ENCODE assay signal across 8 cellular contexts in genomic region chr6:41735427-41736206, GRCh38. TPM values are rescaled to one million over a fixed set of nuclear protein-coding genes. Genes with fewer than 3 reads are reported as not detected.
A peak's percentile ranks its signal among the peaks of the same experiment; 100 is the strongest.
DNase-seq lines count a peak whose midpoint lies in the region; ATAC-seq, FAIRE-seq and TF ChIP-seq lines count a peak whose summit lies in the region.

Gene TFEB, minus strand, starts transcription at chr6:41735608. Its CDS starts 44,395 bp downstream, at chr6:41691213.

- H3K27ac Mint-ChIP-seq in central memory CD8-positive, alpha-beta T cell (ENCODE audit: low read depth): no peak within 1 kb of the TSS

- no peaks in the 10 kb centered on the region for H3K36me3 ChIP-seq in keratinocyte (ENCODE audit: control insufficient read depth in 2 of 2, extremely low read depth in 1 of 2, insufficient read depth in 2 of 2, low read length in 2 of 2)

- H3K4me3 Mint-ChIP-seq in central memory CD8-positive, alpha-beta T cell: peak within 1 kb of the TSS; percentile 28

- TF ChIP-seq CTCF in AG04450 (IDR thresholded peaks at IDR 0.05; ENCODE audit: low read depth, low read length): peak; percentile 72
- peak in 2 of 3 experiments; percentile 71 to 93 for TF ChIP-seq CTCF in keratinocyte (optimal IDR thresholded peaks at IDR 0.05 in 1 of 3, IDR thresholded peaks at IDR 0.05 in 1 of 3, conservative IDR thresholded peaks at IDR 0.05 in 1 of 3; ENCODE audit: extremely low read depth in 1 of 3, insufficient read depth in 2 of 3, low read length in 3 of 3)

- H3K9ac ChIP-seq in keratinocyte (ENCODE audit: control insufficient read depth, extremely low read depth, insufficient read depth, low read length): peak within 1 kb of the TSS; percentile 50

- peak; percentile 73 for FAIRE-seq in keratinocyte (lab: Jason Lieb, UNC)

- H3K36me3 Mint-ChIP-seq in central memory CD8-positive, alpha-beta T cell (ENCODE audit: insufficient read depth): peaks cover 17% of the 10 kb centered on the region

- dilution Hi-C loops in keratinocyte (cut with MboI; ENCODE audit: extremely low pct_ligation_motif_present, low sequenced_read_pairs): no loop called here

- no peaks in the 10 kb centered on the region for H3K9me1 ChIP-seq in keratinocyte (ENCODE audit: control insufficient read depth, extremely low read depth, insufficient read depth, low read length)

- H3K27me3 Mint-ChIP-seq in central memory CD8-positive, alpha-beta T cell: no peaks in the 10 kb centered on the region

- H3K9me3 ChIP-seq in AG04450 (ENCODE audit: control insufficient read depth, insufficient read depth, low read length) (no peaks in the 10 kb centered on the region; the same call in 1 of the 2 replicates), keratinocyte (ENCODE audit: control insufficient read depth, low read depth, low read length) (no peaks in the 10 kb centered on the region)

- peak within 1 kb of the TSS; percentile 72 for H3K4me3 ChIP-seq in AG04450 (ENCODE audit: low read depth, low read length)
- H3K4me3 ChIP-seq in keratinocyte (ENCODE audit: control insufficient read depth in 2 of 3, extremely low read depth in 1 of 3, insufficient read depth in 2 of 3, low read depth in 1 of 3, low read length in 3 of 3): peak within 1 kb of the TSS; percentile 63 to 80 (median 69)

- H3K27me3 ChIP-seq in AG04450 (ENCODE audit: control insufficient read depth, insufficient read depth, low read length) (peaks cover 3% of the 10 kb centered on the region), keratinocyte (ENCODE audit: control insufficient read depth, extremely low read depth, insufficient read depth, low read length) (no peaks in the 10 kb centered on the region)

- H4K20me1 ChIP-seq in keratinocyte (ENCODE audit: control insufficient read depth, extremely low read depth, insufficient read depth, low read length): no peaks in the 10 kb centered on the region

- no peaks in the 10 kb centered on the region for H3K9me3 Mint-ChIP-seq in central memory CD8-positive, alpha-beta T cell

- DNase-seq in AG04450 (ENCODE audit: low read depth, low spot score) (peak; percentile 70), NCI-H226 (peak; percentile 83), keratinocyte (ENCODE audit: low read depth, low spot score) (no peak)
- DNase-seq in central memory CD8-positive, alpha-beta T cell (ENCODE audit: low spot score in 2 of 2): peak; percentile 88 to 93
- peak; percentile 89 to 95 for DNase-seq in stimulated activated CD4-positive, alpha-beta T cell treated with anti-CD3 and anti-CD28 coated beads, Interleukin-15, amount 100 ng/mL, for 1 hour (ENCODE audit: low read depth in 1 of 2, low spot score in 1 of 2)

- peak within 1 kb of the TSS; percentile 58 for H3K4me2 ChIP-seq in keratinocyte (ENCODE audit: control insufficient read depth, extremely low read depth, insufficient read depth, low read depth, low read length)

- ATAC-seq in GM18873 (IDR thresholded peaks at IDR 0.05; ENCODE audit: low FRiP score, unreplicated experiment) (peak; percentile 43), HG03159 (IDR thresholded peaks at IDR 0.05; ENCODE audit: unreplicated experiment) (peak; percentile 52)
- peak; percentile 69 to 71 for ATAC-seq in activated CD4-positive, CD25-positive, alpha-beta regulatory T cell treated with anti-CD3 and anti-CD28 coated beads, Interleukin-2, amount 50 U/mL, for 24 hours
- peak; percentile 33 for ATAC-seq in central memory CD8-positive, alpha-beta T cell (replicated peaks; ENCODE audit: extremely low read depth, poor library complexity, severe bottlenecking)

- H3K27ac ChIP-seq in AG04450 (ENCODE audit: low read depth, low read length): no peak within 1 kb of the TSS
- H3K27ac ChIP-seq in keratinocyte (ENCODE audit: control insufficient read depth, insufficient read depth, low read length): no peak within 1 kb of the TSS

- no peaks in the 10 kb centered on the region for H3K79me2 ChIP-seq in keratinocyte (ENCODE audit: control insufficient read depth, insufficient read depth, low read length)

- CTCF ChIA-PET in AG04450 (lab: Charles Lee): interaction anchor here (0.7 to 2.6 kb wide), 9 partner anchors 13 to 367 kb away, joined by 3 to 19 read pairs (median 5); partner anchors contain the start of gene PGC

- peaks cover 28% of the 10 kb centered on the region for H3K4me1 Mint-ChIP-seq in central memory CD8-positive, alpha-beta T cell

- peaks cover 35% of the 10 kb centered on the region for H3K4me1 ChIP-seq in keratinocyte (ENCODE audit: control insufficient read depth, extremely low read depth, insufficient read depth, low read length)

- peak within 1 kb of the TSS; percentile 63 for H2AFZ ChIP-seq in keratinocyte (ENCODE audit: control insufficient read depth, low read length)

- POLR2A ChIA-PET in AG04450 (lab: Yijun Ruan, JAX): no interaction called here

RNA-seq across cellular contexts. Expression of gene TFEB, which starts in this region (rescaled TPM):
- polyA plus RNA-seq in AG04450 (2011; rRNA removed) (3.9 and 4.3 TPM in 2 replicates), keratinocyte (3.0 to 10.3 TPM (median 4.3 TPM) in 3 replicates)
- 4.4 and 8.0 TPM in 2 replicates for polyA minus RNA-seq in AG04450 (2011; rRNA and poly(A)+ RNA removed)
- polyA plus RNA-seq in keratinocyte (2011; ENCODE audit: low read depth): 3.4 TPM
- polyA plus RNA-seq in keratinocyte (2011; cell fraction: cytosol; rRNA removed): 4.2 and 5.5 TPM in 2 replicates
- polyA plus RNA-seq in keratinocyte (2011; cell fraction: nucleus; rRNA removed): 7.6 and 8.9 TPM in 2 replicates
- 4.4 and 8.7 TPM in 2 replicates for polyA plus RNA-seq in keratinocyte (2012; ENCODE audit: low replicate concordance)
- 3.6 to 12.2 TPM (median 8.6 TPM) in 3 replicates for polyA minus RNA-seq in keratinocyte
- polyA minus RNA-seq in keratinocyte (2011; cell fraction: cytosol; rRNA and poly(A)+ RNA removed): 10.2 TPM
- polyA minus RNA-seq in keratinocyte (2011; cell fraction: nucleus; rRNA and poly(A)+ RNA removed): 6.7 and 9.1 TPM in 2 replicates
